ENCODE assay signal across 8 cellular contexts in genomic region chr14:54366726-54367707, GRCh38. TPM values are rescaled to one million over a fixed set of nuclear protein-coding genes. Genes with fewer than 3 reads are reported as not detected.
DNase-seq lines count a peak whose midpoint lies in the region; ATAC-seq and TF ChIP-seq lines count a peak whose summit lies in the region.

No MANE protein-coding gene starts in this region.

- H2BK120ac ChIP-seq in mesenchymal stem cell (ENCODE audit: low read depth, low read length), result no peak overlapping the region

- H3K4me3 ChIP-seq in endocrine pancreas (ENCODE audit: control insufficient read depth, insufficient read depth, low read length) (peak overlapping the region; percentile 19), mesenchymal stem cell (ENCODE audit: insufficient read depth in 1 of 2, low read depth in 1 of 2, low read length in 2 of 2) (no peak overlapping the region), transverse colon (no peak overlapping the region)

- H3K36me3 ChIP-seq in endocrine pancreas (ENCODE audit: control insufficient read depth, insufficient read depth, low read length), result no peaks in the 10 kb centered on the region
- H3K36me3 ChIP-seq in mesenchymal stem cell (ENCODE audit: control insufficient read depth in 1 of 2, insufficient read depth in 2 of 2, low read depth in 1 of 2, low read length in 2 of 2), result no peaks in the 10 kb centered on the region
- H3K36me3 ChIP-seq in transverse colon, result no peaks in the 10 kb centered on the region

- peak overlapping the region; percentile 32 for H2BK5ac ChIP-seq in mesenchymal stem cell (ENCODE audit: low read depth, low read length, poor library complexity, severe bottlenecking)

- H3K4me3 Mint-ChIP-seq in T-helper 17 cell, result no peak overlapping the region

- H3K27ac Mint-ChIP-seq in T-helper 17 cell, result peak overlapping the region; percentile 24

- no peaks in the 10 kb centered on the region for H3K9me3 ChIP-seq in T-helper 17 cell (ENCODE audit: control insufficient read depth, low read length, poor library complexity, severe bottlenecking)
- no peaks in the 10 kb centered on the region for H3K9me3 ChIP-seq in endocrine pancreas (ENCODE audit: control insufficient read depth, low read length)
- H3K9me3 ChIP-seq in mesenchymal stem cell (ENCODE audit: control insufficient read depth, low read length), result no peaks in the 10 kb centered on the region
- H3K9me3 ChIP-seq in transverse colon, result no peaks in the 10 kb centered on the region

- no peaks in the 10 kb centered on the region for H3K4me1 ChIP-seq in endocrine pancreas (ENCODE audit: control insufficient read depth, insufficient read depth, low read length)
- H3K4me1 ChIP-seq in mesenchymal stem cell (ENCODE audit: control insufficient read depth, insufficient read depth, low read depth, low read length), result peaks cover 12% of the 10 kb centered on the region
- peaks cover 0 to 10% (median 0%) of the 10 kb centered on the region in 4 donors for H3K4me1 ChIP-seq in transverse colon

- peak; percentile 30 to 51 (median 36) for TF ChIP-seq CTCF in transverse colon (IDR thresholded peaks at IDR 0.05)

- peak overlapping the region; percentile 17 for H3K4me2 ChIP-seq in mesenchymal stem cell (ENCODE audit: low read length, poor library complexity, severe bottlenecking)

- peaks cover 11% of the 10 kb centered on the region for H3K4me1 Mint-ChIP-seq in T-helper 17 cell

- H2BK12ac ChIP-seq in mesenchymal stem cell (ENCODE audit: low read length in 2 of 2), result peak overlapping the region in 1 of 2 experiments; percentile 68

- peaks cover 39% of the 10 kb centered on the region for H3K27me3 Mint-ChIP-seq in T-helper 17 cell

- DNase-seq in COR-L47 (lab: John Stamatoyannopoulos, UW) (peak; percentile 54), LoVo (ENCODE audit: low spot score) (peak; percentile 56), T-helper 17 cell (no peak), mesenchymal stem cell (peak; percentile 89), transverse colon (peak; percentile 41)

- H3K27me3 ChIP-seq in endocrine pancreas (ENCODE audit: control insufficient read depth, insufficient read depth, low read length), result no peaks in the 10 kb centered on the region
- H3K27me3 ChIP-seq in mesenchymal stem cell (ENCODE audit: control insufficient read depth in 1 of 2, insufficient read depth in 1 of 2, low read length in 2 of 2), result no peaks in the 10 kb centered on the region
- H3K27me3 ChIP-seq in transverse colon, result no peaks in the 10 kb centered on the region

- peak overlapping the region; percentile 8 for H4K8ac ChIP-seq in mesenchymal stem cell (ENCODE audit: low read length)

- peak; percentile 85 for ATAC-seq in GM19438 (IDR thresholded peaks at IDR 0.05; ENCODE audit: low read depth, unreplicated experiment)
- ATAC-seq in T-helper 17 cell, result peak; percentile 75
- ATAC-seq in HG02970 (IDR thresholded peaks at IDR 0.05; ENCODE audit: low FRiP score, unreplicated experiment), result no peak

- peaks cover 3% of the 10 kb centered on the region for H3K36me3 Mint-ChIP-seq in T-helper 17 cell (ENCODE audit: low read depth)

- peak overlapping the region; percentile 44 for H2BK15ac ChIP-seq in mesenchymal stem cell (ENCODE audit: low read depth, poor library complexity, severe bottlenecking)

- intact Hi-C loops in transverse colon (cut with DNase I; ENCODE audit: low total_unique reads), result no loop called here

- no peaks in the 10 kb centered on the region for H3K79me1 ChIP-seq in mesenchymal stem cell (replicated peaks; ENCODE audit: low read length, poor library complexity, severe bottlenecking)

- 61% methylated on average over 7 of the region's 9 CpGs for WGBS in mesenchymal stem cell
- 24 to 39% methylated on average over 4 to 9 of the region's 9 CpGs for WGBS in transverse colon (ENCODE audit: low coverage in 1 of 2), 2 donors

- peak; percentile 22 for TF ChIP-seq POLR2A in transverse colon (IDR thresholded peaks at IDR 0.05)

- H3K18ac ChIP-seq in mesenchymal stem cell (ENCODE audit: low read depth in 1 of 2, low read length in 2 of 2), result peak overlapping the region; percentile 23 to 63

- no peak overlapping the region for H2AK5ac ChIP-seq in mesenchymal stem cell (ENCODE audit: low read length, severe bottlenecking)

- no peak for TF ChIP-seq EP300 in transverse colon (IDR thresholded peaks at IDR 0.05; ENCODE audit: low read depth)

- peak overlapping the region in 1 of 2 experiments; percentile 16 for H3K4ac ChIP-seq in mesenchymal stem cell (ENCODE audit: low read depth in 1 of 2, low read length in 2 of 2)

- peak overlapping the region; percentile 4 for H3K9ac ChIP-seq in endocrine pancreas (ENCODE audit: control insufficient read depth, insufficient read depth, low read length)
- H3K9ac ChIP-seq in mesenchymal stem cell (ENCODE audit: low read length), result peak overlapping the region; percentile 63

- peak overlapping the region in 1 of 2 experiments; percentile 71 for H3K14ac ChIP-seq in mesenchymal stem cell (ENCODE audit: low read length in 2 of 2)

- H4K91ac ChIP-seq in mesenchymal stem cell (ENCODE audit: low read length), result no peak overlapping the region

- in situ Hi-C loops in transverse colon (cut with MboI; ENCODE audit: low pct_ligation_motif_present in 1 of 4, low pct_unique_long_range_greater_than_20kb in 1 of 4, low sequenced_read_pairs in 3 of 4), result no loop called here

- peak overlapping the region; percentile 68 for H3K27ac ChIP-seq in mesenchymal stem cell (ENCODE audit: low read length, poor library complexity, severe bottlenecking)
- peak overlapping the region in 3 of 4 donors; percentile 4 to 29 (median 26) for H3K27ac ChIP-seq in transverse colon

- H2AFZ ChIP-seq in mesenchymal stem cell (ENCODE audit: low read depth, low read length), result peak overlapping the region; percentile 18

- H3K23ac ChIP-seq in mesenchymal stem cell (ENCODE audit: low read length in 2 of 2), result no peak overlapping the region

RNA-seq across cellular contexts. Expression of gene CDKN3, which starts 29.8 kb away (rescaled TPM):
- 1 to 10 TPM; 1.1 to 1.5 TPM for total RNA-seq in T-helper 17 cell
- polyA plus RNA-seq in mesenchymal stem cell (2013, experiment 1 of 2), result 12.2 TPM
- polyA plus RNA-seq in mesenchymal stem cell (2013, experiment 2 of 2), result 14.2 TPM
- total RNA-seq in transverse colon, result 1 to 10 TPM in 2 of 4 donors, not detected in 2; 3.0 to 4.0 TPM

Comparison
In these comparisons a context has a peak if more than half of its experiments do, and no peak if none do; other contexts are left out.
1. DNase-seq: peak in COR-L47 (single experiment), LoVo (single experiment), mesenchymal stem cell (single experiment) and transverse colon (single experiment); none in T-helper 17 cell (0 of 3).